Comparison of ENCODE assay signal across 8 cellular contexts in the genomic region with DNA sequence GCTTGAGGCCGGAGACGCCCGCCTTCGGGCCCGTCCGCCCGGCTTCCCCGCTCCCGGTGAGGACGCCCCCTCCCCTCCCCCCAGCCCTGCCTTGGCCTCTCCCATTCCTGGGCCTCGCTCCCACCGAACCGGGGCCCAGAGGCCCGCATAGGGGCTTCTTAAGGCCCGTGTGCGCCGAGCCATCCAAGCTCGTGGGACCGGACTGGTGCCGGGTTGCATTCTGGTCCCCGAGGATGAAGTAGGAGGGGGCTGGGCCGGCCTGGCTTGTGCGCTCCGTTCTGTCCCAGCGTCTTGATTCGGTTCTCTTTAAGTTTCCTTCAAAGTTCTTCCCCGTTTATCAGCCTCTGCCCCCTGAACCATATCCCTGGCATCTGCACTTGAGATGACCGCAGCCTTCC. TPM values are rescaled to one million over a fixed set of nuclear protein-coding genes. Genes with fewer than 3 reads are reported as not detected.
DNase-seq lines count a peak whose midpoint lies in the region; ATAC-seq and TF ChIP-seq lines count a peak whose summit lies in the region.

No MANE protein-coding gene starts in this region.

- TF ChIP-seq CTCF in heart right ventricle (IDR thresholded peaks at IDR 0.05) (no peak), fibroblast of the aortic adventitia (IDR thresholded peaks at IDR 0.05; ENCODE audit: insufficient read depth, low read length) (no peak)

- H3K27me3 ChIP-seq in heart right ventricle (no peaks in the 10 kb centered on the region), skeletal muscle tissue (ENCODE audit: control insufficient read depth in 3 of 3, insufficient read depth in 3 of 3, low read length in 3 of 3) (no peaks in the 10 kb centered on the region)

- 0% methylated on average over 19 to 28 of the region's 28 CpGs for WGBS in heart right ventricle, 2 donors

- H3K9me3 ChIP-seq in heart right ventricle = no peaks in the 10 kb centered on the region
- no peaks in the 10 kb centered on the region for H3K9me3 ChIP-seq in SK-N-MC (ENCODE audit: low read depth, low read length)
- no peaks in the 10 kb centered on the region for H3K9me3 ChIP-seq in skeletal muscle tissue (ENCODE audit: control insufficient read depth in 3 of 3, low read length in 3 of 3)

- H3K4me1 ChIP-seq in heart right ventricle = peaks cover 38 to 69% (median 63%) of the 10 kb centered on the region in 9 donors
- peaks cover 56 to 65% (median 57%) of the 10 kb centered on the region in 3 donors for H3K4me1 ChIP-seq in skeletal muscle tissue (ENCODE audit: control insufficient read depth in 3 of 3, insufficient read depth in 3 of 3, low read length in 3 of 3)

- DNase-seq in heart right ventricle (no peak), left cardiac atrium (no peak), SK-N-MC (ENCODE audit: low read depth, low spot score) (no peak), fibroblast of the aortic adventitia (ENCODE audit: low read depth) (no peak), islet precursor cell (no peak), NCI-H2029 treated with DMSO at 0.1 percent for 48 hours (lab: John Stamatoyannopoulos, UW) (no peak)

- H3K36me3 ChIP-seq in heart right ventricle (peaks cover 0 to 49% (median 32%) of the 10 kb centered on the region in 9 donors), SK-N-MC (ENCODE audit: insufficient read depth, low read length) (peaks cover 38% of the 10 kb centered on the region), skeletal muscle tissue (ENCODE audit: control insufficient read depth in 3 of 3, insufficient read depth in 3 of 3, low read length in 3 of 3) (peaks cover 27 to 30% (median 29%) of the 10 kb centered on the region in 3 donors)

- H3K9ac ChIP-seq in SK-N-MC (ENCODE audit: insufficient read length) (peak overlapping the region; percentile 95), skeletal muscle tissue (ENCODE audit: low read depth in 1 of 3, low read length in 3 of 3) (peak overlapping the region; percentile 83 to 88 (median 86))

- ATAC-seq in heart right ventricle = peak in 1 of 8 donors; percentile 3
- ATAC-seq in left cardiac atrium = no peak
- ATAC-seq in GM21737 (IDR thresholded peaks at IDR 0.05; ENCODE audit: unreplicated experiment) = no peak

- intact Hi-C loops in heart right ventricle (cut with DNase I) (loop anchor here in 7 of 10 donors (5.0 to 10.0 kb wide), 7 partner anchors 45 to 307 kb away; a partner anchor contains a TSS), left cardiac atrium (cut with DNase I) (loop anchor here (5.0 to 10.0 kb wide), 3 partner anchors 50 to 127 kb away; a partner anchor contains a TSS)

- peak overlapping the region; percentile 83 to 99 (median 94) for H3K27ac ChIP-seq in heart right ventricle
- peak overlapping the region; percentile 60; the same call in 1 of the 2 replicates for H3K27ac ChIP-seq in SK-N-MC
- peak overlapping the region; percentile 95 for H3K27ac ChIP-seq in skeletal muscle tissue (ENCODE audit: low read depth, low read length)

- H3K4me3 ChIP-seq in heart right ventricle (peak overlapping the region; percentile 84 to 100 (median 96)), SK-N-MC (peak overlapping the region; percentile 98), fibroblast of the aortic adventitia (ENCODE audit: low read depth, low read length) (peak overlapping the region; percentile 85), skeletal muscle tissue (ENCODE audit: low read length in 3 of 3) (peak overlapping the region; percentile 72 to 88 (median 80))

RNA-seq across cellular contexts. Expression of a gene that starts 0.5 kb away (rescaled TPM):
- total RNA-seq in heart right ventricle (10 to 100 TPM; 22.4 to 34.3 (median 27.1) TPM), left cardiac atrium (10 to 100 TPM; 27.2 to 30.5 TPM), fibroblast of the aortic adventitia (ENCODE audit: low replicate concordance) (14.6 and 60.4 TPM in 2 replicates), skeletal muscle tissue (31.3 TPM)
- 10 to 100 TPM; 33.1 to 46.6 TPM for polyA plus RNA-seq in heart right ventricle

RNA-seq across cellular contexts. Expression of a gene that starts 3.7 kb away (rescaled TPM):
- total RNA-seq in heart right ventricle (10 to 100 TPM in 2 of 10 donors, 1 to 10 TPM in 8; 4.1 to 25.0 (median 6.9) TPM), left cardiac atrium (10 to 100 TPM; 15.0 to 25.5 TPM), fibroblast of the aortic adventitia (ENCODE audit: low replicate concordance) (1.1 and 1.4 TPM in 2 replicates), skeletal muscle tissue (2.1 TPM)
- polyA plus RNA-seq in heart right ventricle = 1 to 10 TPM; 7.5 to 8.0 TPM

RNA-seq across cellular contexts. Expression of a gene that starts 13.3 kb away (rescaled TPM):
- total RNA-seq in heart right ventricle (10 to 100 TPM; 21.7 to 44.3 (median 26.9) TPM), left cardiac atrium (10 to 100 TPM; 31.0 to 47.6 TPM), fibroblast of the aortic adventitia (ENCODE audit: low replicate concordance) (10.1 and 14.5 TPM in 2 replicates), skeletal muscle tissue (4.7 TPM)
- 10 to 100 TPM; 20.6 to 51.0 TPM for polyA plus RNA-seq in heart right ventricle

RNA-seq across cellular contexts. Expression of a gene that starts 17.2 kb away (rescaled TPM):
- 100 to 1,000 TPM in 1 of 10 donors, 10 to 100 TPM in 4, 1 to 10 TPM in 5; 4.7 to 128 (median 13.0) TPM for total RNA-seq in heart right ventricle
- polyA plus RNA-seq in heart right ventricle = 10 to 100 TPM; 15.7 to 40.0 TPM
- total RNA-seq in left cardiac atrium = 10 to 100 TPM; 55.5 to 87.3 TPM
- total RNA-seq in fibroblast of the aortic adventitia (ENCODE audit: low replicate concordance) = 4.9 and 71.7 TPM in 2 replicates
- 4.2 TPM for total RNA-seq in skeletal muscle tissue

RNA-seq across cellular contexts. Expression of a gene that starts 21.4 kb away (rescaled TPM):
- total RNA-seq in heart right ventricle (10 to 100 TPM; 20.1 to 39.8 (median 23.5) TPM), left cardiac atrium (10 to 100 TPM; 30.5 to 35.0 TPM), fibroblast of the aortic adventitia (ENCODE audit: low replicate concordance) (32.3 and 127 TPM in 2 replicates), skeletal muscle tissue (26.1 TPM)
- 10 to 100 TPM; 42.8 to 64.9 TPM for polyA plus RNA-seq in heart right ventricle
